ENCODE assay signal across 8 cellular contexts in genomic region chr7:155344270-155344617, GRCh38. TPM values are rescaled to one million over a fixed set of nuclear protein-coding genes. Genes with fewer than 3 reads are reported as not detected.
A peak's percentile ranks its signal among the peaks of the same experiment; 100 is the strongest.
DNase-seq lines count a peak whose midpoint lies in the region; ATAC-seq and TF ChIP-seq lines count a peak whose summit lies in the region.

No MANE protein-coding gene starts in this region.

- H3K4me3 ChIP-seq in iPS-20b (ENCODE audit: low read length), result peak overlapping the region; percentile 46; the same call in 1 of the 2 replicates

- H3K9me3 Mint-ChIP-seq in chondrocyte (ENCODE audit: low read depth), result peaks cover 3% of the 10 kb centered on the region

- no peak overlapping the region for H3K27ac Mint-ChIP-seq in chondrocyte (ENCODE audit: unreplicated experiment)

- H3K9ac ChIP-seq in ES-I3 (ENCODE audit: low read depth, low read length), result peak overlapping the region; percentile 72; the same call in 1 of the 2 replicates
- no peak overlapping the region; the same call in 1 of the 2 replicates for H3K9ac ChIP-seq in iPS-20b (ENCODE audit: low read depth, low read length)

- no peak overlapping the region for H3K4me3 Mint-ChIP-seq in chondrocyte (ENCODE audit: unreplicated experiment)

- H3K9me3 ChIP-seq in ES-I3 (ENCODE audit: control insufficient read depth, insufficient read depth, low read length) (no peaks in the 10 kb centered on the region), iPS-20b (ENCODE audit: insufficient read depth, low read depth, low read length) (no peaks in the 10 kb centered on the region)

- ATAC-seq in GM21381 (IDR thresholded peaks at IDR 0.05; ENCODE audit: unreplicated experiment) (peak; percentile 34), HG03442 (IDR thresholded peaks at IDR 0.05; ENCODE audit: unreplicated experiment) (peak; percentile 33), HG03521 (IDR thresholded peaks at IDR 0.05; ENCODE audit: unreplicated experiment) (no peak)

- peaks cover 17% of the 10 kb centered on the region for H3K27me3 Mint-ChIP-seq in chondrocyte (ENCODE audit: low read depth)

- H3K4me1 Mint-ChIP-seq in chondrocyte (ENCODE audit: low read depth), result peaks cover 4% of the 10 kb centered on the region

- DNase-seq in chondrocyte (ENCODE audit: low spot score), result no peak
- no peak for DNase-seq in NCI-H510A (lab: John Stamatoyannopoulos, UW)
- DNase-seq in activated CD8-positive, alpha-beta memory T cell treated with anti-CD3 and anti-CD28 coated beads for 24 hours, result no peak

- H3K36me3 ChIP-seq in ES-I3 (ENCODE audit: insufficient read depth, low read length) (no peaks in the 10 kb centered on the region), iPS-20b (ENCODE audit: insufficient read depth, low read depth, low read length) (no peaks in the 10 kb centered on the region)

- no peaks in the 10 kb centered on the region for H3K36me3 Mint-ChIP-seq in chondrocyte (ENCODE audit: low read depth)

- no peak for TF ChIP-seq CTCF in chondrocyte (IDR thresholded peaks at IDR 0.05)

- H3K27ac ChIP-seq in iPS-20b (ENCODE audit: low read length), result no peak overlapping the region

- no peaks in the 10 kb centered on the region for H3K4me1 ChIP-seq in ES-I3 (ENCODE audit: insufficient read depth, low read length)
- no peaks in the 10 kb centered on the region for H3K4me1 ChIP-seq in iPS-20b (ENCODE audit: insufficient read depth, low read length)

- peaks cover 24% of the 10 kb centered on the region for H3K27me3 ChIP-seq in iPS-20b (ENCODE audit: insufficient read depth, low read length)

RNA-seq across cellular contexts. Expression of gene INSIG1, which starts 46.6 kb away (rescaled TPM):
- 21.3 to 33.7 TPM (median 31.8 TPM) in 3 replicates for total RNA-seq in chondrocyte
